In genomic region chr5:135578685-135579341, GRCh38 we compare ENCODE assay signal across 9 cellular contexts.
DNase-seq lines count a peak whose midpoint lies in the region; ATAC-seq and TF ChIP-seq lines count a peak whose summit lies in the region.
"Had no signal": no experiment of that assay in that cellular context is flagged by ENCODE, and none has a peak within 500 bp of the region (broad histone marks: within the 10 kb centered on the region; RNA-seq: fewer than 3 reads in every experiment).

CXCL14 (minus strand) TSS chr5:135578991; CDS start chr5:135578778, 213 bp downstream.

- no peaks in the 10 kb centered on the region; the same call in 1 of the 2 replicates for H3K27me3 ChIP-seq in HAP-1 (ENCODE audit: low read depth)
- peaks cover 36% of the 10 kb centered on the region for H3K27me3 ChIP-seq in RWPE2 (ENCODE audit: insufficient read depth, poor library complexity, severe bottlenecking)

- DNase-seq in HAP-1 (ENCODE audit: low spot score in 2 of 2) (peak; percentile 77 to 87), RWPE2 (ENCODE audit: low spot score) (peak; percentile 85), fibroblast of mammary gland (ENCODE audit: low read depth) (peak; percentile 71), non-pigmented ciliary epithelial cell (ENCODE audit: low read depth) (peak; percentile 18), amniotic stem cell (lab: John Stamatoyannopoulos, UW) (no peak), COLO668 (lab: John Stamatoyannopoulos, UW; ENCODE audit: unreplicated experiment) (no peak), cerebellar cortex (ENCODE audit: low spot score) (no peak), activated gamma-delta T cell (lab: John Stamatoyannopoulos, UW) (no peak)

- in situ Hi-C loops in HAP-1 (cut with MboI; ENCODE audit: low sequenced_read_pairs), result no loop called here

- H3K4me1 ChIP-seq in HAP-1, result peaks cover 10% of the 10 kb centered on the region
- no peaks in the 10 kb centered on the region for H3K4me1 ChIP-seq in RWPE2 (ENCODE audit: insufficient read depth, poor library complexity, severe bottlenecking)

- H3K9me3 ChIP-seq in HAP-1 (no peaks in the 10 kb centered on the region), RWPE2 (ENCODE audit: severe bottlenecking) (no peaks in the 10 kb centered on the region)

- ATAC-seq in RWPE2 (ENCODE audit: low read depth), result peak; percentile 89

- H3K27ac ChIP-seq in RWPE2 (ENCODE audit: poor library complexity, severe bottlenecking), result no peak within 1 kb of the TSS
- H3K27ac ChIP-seq: KMS-11 had no signal

- no peak for TF ChIP-seq CTCF in RWPE2 (IDR thresholded peaks at IDR 0.05; ENCODE audit: poor library complexity, severe bottlenecking)
- TF ChIP-seq CTCF in fibroblast of mammary gland (conservative IDR thresholded peaks at IDR 0.05; ENCODE audit: control insufficient read depth, insufficient read depth, low read depth, low read length), result no peak

- H3K4me3 ChIP-seq in HAP-1 (peak within 1 kb of the TSS; percentile 34), RWPE2 (ENCODE audit: severe bottlenecking) (peak within 1 kb of the TSS; percentile 13), fibroblast of mammary gland (ENCODE audit: control insufficient read depth, low read depth, low read length) (no peak within 1 kb of the TSS)

- H3K36me3 ChIP-seq in HAP-1 (replicated peaks), result no peaks in the 10 kb centered on the region
- no peaks in the 10 kb centered on the region for H3K36me3 ChIP-seq in RWPE2 (ENCODE audit: low read depth)

Comparison
In these comparisons a context has a peak if more than half of its experiments do, and no peak if none do; other contexts are left out.
1. DNase-seq: peak in HAP-1 (2 of 2), RWPE2 (single experiment), fibroblast of mammary gland (single experiment) and non-pigmented ciliary epithelial cell (single experiment); none in amniotic stem cell (single experiment), COLO668 (single experiment), cerebellar cortex (single experiment) and activated gamma-delta T cell (single experiment).